Comparison of ENCODE assay signal across 24 cellular contexts in the genomic region with DNA sequence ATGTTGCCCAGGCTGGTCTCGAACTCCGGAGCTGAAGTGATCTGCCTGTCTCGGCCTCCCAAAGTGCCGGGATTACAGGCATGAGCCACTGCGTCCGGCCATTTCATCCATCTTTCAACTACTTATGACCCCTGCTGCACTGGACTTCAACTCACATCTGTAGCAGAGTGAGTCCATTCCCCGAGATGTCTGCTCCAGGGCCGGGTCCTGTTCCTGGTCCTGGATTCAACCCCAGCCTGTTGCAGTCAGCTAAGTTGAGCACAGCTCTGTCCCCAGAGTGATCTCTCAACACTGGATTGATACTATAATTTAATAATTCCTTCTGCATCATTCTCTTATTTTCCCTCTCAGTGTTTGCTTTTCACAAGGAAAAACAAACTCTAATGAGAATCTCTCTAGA. TPM values are rescaled to one million over a fixed set of nuclear protein-coding genes. Genes with fewer than 3 reads are reported as not detected.
"Had no signal": no experiment of that assay in that cellular context is flagged by ENCODE, and none has a peak within 500 bp of the region (broad histone marks: within the 10 kb centered on the region; RNA-seq: fewer than 3 reads in every experiment).

No MANE protein-coding gene starts in this region.

- H3K27ac ChIP-seq: brain microvascular endothelial cell, cardiac muscle cell, SJCRH30 had no signal

- H3K27me3 ChIP-seq: brain microvascular endothelial cell, cardiac muscle cell had no signal

- H3K4me3 ChIP-seq: cardiac muscle cell, SJCRH30 had no signal

- ATAC-seq: activated T-helper 17 cell treated with anti-CD3 and anti-CD28 coated beads, Interleukin-2, amount 50 U/mL, for 72 hours; SK-N-SH treated with all-trans-retinoic acid at 6 μM for 48 hours had no signal

- H3K4me3 Mint-ChIP-seq: activated CD4-positive, alpha-beta memory T cell treated with anti-CD3 and anti-CD28 coated beads for 36 hours; activated CD4-positive, alpha-beta T cell treated with anti-CD3 and anti-CD28 coated beads, Interleukin-2, amount 10 ng/mL, durations not matched to agents 7 days and 5 days; activated naive CD4-positive, alpha-beta T cell treated with anti-CD3 and anti-CD28 coated beads for 36 hours; activated naive CD8-positive, alpha-beta T cell; activated T-helper 17 cell treated with anti-CD3 and anti-CD28 coated beads, Interleukin-2, amount 50 U/mL, for 72 hours had no signal

- DNase-seq: activated CD4-positive, alpha-beta memory T cell treated with anti-CD3 and anti-CD28 coated beads for 36 hours; activated CD4-positive, alpha-beta T cell treated with anti-CD3 and anti-CD28 coated beads for 1 hour; activated CD4-positive, alpha-beta T cell treated with anti-CD3 and anti-CD28 coated beads, Interleukin-2, amount 10 ng/mL, durations not matched to agents 7 days and 5 days; activated CD8-positive, alpha-beta memory T cell treated with anti-CD3 and anti-CD28 coated beads for 24 hours; activated gamma-delta T cell; activated naive CD4-positive, alpha-beta T cell treated with anti-CD3 and anti-CD28 coated beads for 36 hours; activated T-cell treated with anti-CD3 and anti-CD28 coated beads, Interleukin-2, amount 50 U/mL, for 48 hours; brain microvascular endothelial cell; cerebellar nuclear complex; MM.1S; NCI-H1105; NCI-H1436; NCI-H1694 treated with DMSO at 0.1 percent for 48 hours; NCI-H2029 treated with DMSO at 0.1 percent for 48 hours; NCI-H446; NCI-H524; SJCRH30; SW 1271 had no signal

- H3K27me3 Mint-ChIP-seq: activated CD4-positive, alpha-beta memory T cell treated with anti-CD3 and anti-CD28 coated beads for 36 hours; activated CD4-positive, alpha-beta T cell treated with anti-CD3 and anti-CD28 coated beads, Interleukin-2, amount 10 ng/mL, durations not matched to agents 7 days and 5 days; activated naive CD8-positive, alpha-beta T cell; activated T-helper 17 cell treated with anti-CD3 and anti-CD28 coated beads, Interleukin-2, amount 50 U/mL, for 72 hours had no signal

- H3K36me3 ChIP-seq: brain microvascular endothelial cell, cardiac muscle cell, SJCRH30 had no signal

- H3K27ac Mint-ChIP-seq: activated CD4-positive, alpha-beta memory T cell treated with anti-CD3 and anti-CD28 coated beads for 36 hours; activated CD4-positive, alpha-beta T cell treated with anti-CD3 and anti-CD28 coated beads, Interleukin-2, amount 10 ng/mL, durations not matched to agents 7 days and 5 days; activated naive CD4-positive, alpha-beta T cell treated with anti-CD3 and anti-CD28 coated beads for 36 hours; activated naive CD8-positive, alpha-beta T cell; activated T-helper 17 cell treated with anti-CD3 and anti-CD28 coated beads, Interleukin-2, amount 50 U/mL, for 72 hours had no signal

- H3K4me1 ChIP-seq: SJCRH30 had no signal

RNA-seq across cellular contexts. Expression of a gene that starts 25.9 kb away (rescaled TPM):
- total RNA-seq: OCI-LY7, RPMI7951 had no signal
